9 cellular contexts compared by ENCODE assay signal in genomic region chr1:110673805-110674336, GRCh38. TPM values are rescaled to one million over a fixed set of nuclear protein-coding genes. Genes with fewer than 3 reads are reported as not detected.
DNase-seq lines count a peak whose midpoint lies in the region; ATAC-seq, FAIRE-seq and TF ChIP-seq lines count a peak whose summit lies in the region.
"Had no signal": no experiment of that assay in that cellular context is flagged by ENCODE, and none has a peak within 500 bp of the region (broad histone marks: within the 10 kb centered on the region; RNA-seq: fewer than 3 reads in every experiment).

No MANE protein-coding gene starts in this region.

- CTCF ChIA-PET in A549 (lab: Yijun Ruan, JAX): interaction anchor here (0.7 to 1.6 kb wide), 3 partner anchors 55 to 106 kb away, joined by 3 to 4 read pairs (median 3); no protein-coding TSS in a partner anchor

- H3K27ac Mint-ChIP-seq in brain (peak overlapping the region; percentile 46 to 97 (median 70)), natural killer cell (peak overlapping the region; percentile 88 to 98)

- 61% methylated on average over 31 of the region's 51 CpGs for WGBS in A549 (ENCODE audit: missing lambda C conversion rate)

- TF ChIP-seq RAD21 in A549 (conservative IDR thresholded peaks at IDR 0.05 in 1 of 2, IDR thresholded peaks at IDR 0.05 in 1 of 2): no peak

- H3K27me3 ChIP-seq in Peyer's patch (peaks cover 0 to 20% of the 10 kb centered on the region in 2 donors), brain microvascular endothelial cell (replicated peaks) (peaks cover 37% of the 10 kb centered on the region)

- in situ Hi-C loops in brain microvascular endothelial cell (cut with HindIII; ENCODE audit: low pct_ligation_motif_present, low sequenced_read_pairs): no loop called here

- FAIRE-seq in A549 (lab: Jason Lieb, UNC): no peak
- FAIRE-seq: bronchial epithelial cell had no signal

- H3K4me2 ChIP-seq in A549: peak overlapping the region; percentile 93

- peaks cover 6% of the 10 kb centered on the region for H3K36me3 Mint-ChIP-seq in brain
- H3K36me3 Mint-ChIP-seq in natural killer cell: no peaks in the 10 kb centered on the region

- H3K4me3 ChIP-seq in A549 (peak overlapping the region; percentile 42; the same call in 2 of the 3 replicates), Peyer's patch (peak overlapping the region; percentile 54 to 72 (median 65)), brain microvascular endothelial cell (ENCODE audit: low read depth, low read length) (no peak overlapping the region)

- intact Hi-C loops in natural killer cell (cut with micrococcal nuclease): loop anchor here (2.0 to 10.0 kb wide), 3 partner anchors 42 to 541 kb away; no protein-coding TSS in a partner anchor

- H3K27ac ChIP-seq in A549 (no peak overlapping the region), Peyer's patch (peak overlapping the region; percentile 67 to 91 (median 88)), brain microvascular endothelial cell (no peak overlapping the region)

- ATAC-seq in A549 (no peak), natural killer cell (no peak), HG02571 (IDR thresholded peaks at IDR 0.05; ENCODE audit: unreplicated experiment) (no peak)

- no peak for TF ChIP-seq POLR2A in A549 (IDR thresholded peaks at IDR 0.05; ENCODE audit: low read length)
- TF ChIP-seq POLR2A in Peyer's patch (IDR thresholded peaks at IDR 0.05): no peak

- peak overlapping the region; percentile 78 to 88 (median 83) for H3K4me3 Mint-ChIP-seq in brain
- H3K4me3 Mint-ChIP-seq in natural killer cell: peak overlapping the region; percentile 98

- H3K9me3 ChIP-seq in A549 (no peaks in the 10 kb centered on the region), Peyer's patch (no peaks in the 10 kb centered on the region)

- H3K36me3 ChIP-seq in Peyer's patch: no peaks in the 10 kb centered on the region
- no peaks in the 10 kb centered on the region for H3K36me3 ChIP-seq in brain microvascular endothelial cell (replicated peaks)

- no peak for TF ChIP-seq EP300 in A549 (IDR thresholded peaks at IDR 0.05)

- POLR2A ChIA-PET in A549 (lab: Yijun Ruan, JAX): no interaction called here

- no peak for DNase-seq in A549 (ENCODE audit: low read depth in 1 of 2, low spot score in 1 of 2)
- peak in 2 of 3 donors; percentile 48 to 50 for DNase-seq in Peyer's patch
- no peak for DNase-seq in natural killer cell
- no peak for DNase-seq in NCI-H146 (lab: John Stamatoyannopoulos, UW)
- no peak for DNase-seq in brain microvascular endothelial cell
- no peak for DNase-seq in cortex of kidney (lab: John Stamatoyannopoulos, UW)

- H3K27me3 Mint-ChIP-seq in brain: peaks cover 25% of the 10 kb centered on the region
- H3K27me3 Mint-ChIP-seq in natural killer cell (ENCODE audit: low read depth in 2 of 2): no peaks in the 10 kb centered on the region

- peaks cover 72% of the 10 kb centered on the region for H3K4me1 Mint-ChIP-seq in brain
- peaks cover 42 to 46% of the 10 kb centered on the region in 2 donors for H3K4me1 Mint-ChIP-seq in natural killer cell

- TF ChIP-seq CTCF in A549 (IDR thresholded peaks at IDR 0.05): no peak
- no peak for TF ChIP-seq CTCF in Peyer's patch (IDR thresholded peaks at IDR 0.05)
- TF ChIP-seq CTCF in brain (conservative IDR thresholded peaks at IDR 0.05): no peak
- TF ChIP-seq CTCF in natural killer cell (IDR thresholded peaks at IDR 0.05): no peak
- no peak for TF ChIP-seq CTCF in brain microvascular endothelial cell (IDR thresholded peaks at IDR 0.05; ENCODE audit: low read depth, low read length, missing control alignments)

- H3K9me3 Mint-ChIP-seq in brain (peaks cover 10 to 19% (median 16%) of the 10 kb centered on the region in 5 experiments), natural killer cell (no peaks in the 10 kb centered on the region)

- no peaks in the 10 kb centered on the region for H3K4me1 ChIP-seq in A549
- peaks cover 0 to 15% (median 0%) of the 10 kb centered on the region in 4 donors for H3K4me1 ChIP-seq in Peyer's patch

TF ChIP-seq in A549, 52 proteins besides CTCF, POLR2A, EP300 and RAD21:
- TF ChIP-seq MYC (IDR thresholded peaks at IDR 0.05; ENCODE audit: borderline replicate concordance, low read length): no peak
- TF ChIP-seq ZC3H11A (IDR thresholded peaks at IDR 0.05): no peak
- TF ChIP-seq JUNB (IDR thresholded peaks at IDR 0.05): no peak
- TF ChIP-seq MAFK (IDR thresholded peaks at IDR 0.05; ENCODE audit: partially characterized antibody): no peak
- TF ChIP-seq JUN (IDR thresholded peaks at IDR 0.05): no peak
- TF ChIP-seq PHF8 (IDR thresholded peaks at IDR 0.05; ENCODE audit: borderline replicate concordance, low read depth): no peak
- TF ChIP-seq ZSCAN20 (CRISPR knock-in tag; IDR thresholded peaks at IDR 0.05): no peak
- no peak for TF ChIP-seq ATOH8 (CRISPR knock-in tag; IDR thresholded peaks at IDR 0.05; ENCODE audit: low read depth)
- no peak for TF ChIP-seq CHD4 (IDR thresholded peaks at IDR 0.05; ENCODE audit: borderline replicate concordance)
- TF ChIP-seq PBX3 (IDR thresholded peaks at IDR 0.05): no peak
- TF ChIP-seq NFE2L2 (conservative IDR thresholded peaks at IDR 0.05; ENCODE audit: low read length): no peak
- no peak for TF ChIP-seq MAZ (IDR thresholded peaks at IDR 0.05; ENCODE audit: borderline replicate concordance, low read depth, low read length)
- TF ChIP-seq FOXS1 (CRISPR knock-in tag; IDR thresholded peaks at IDR 0.05): no peak
- TF ChIP-seq RNF2 (IDR thresholded peaks at IDR 0.05; ENCODE audit: borderline replicate concordance, low read depth): no peak
- no peak for TF ChIP-seq SMC3 (IDR thresholded peaks at IDR 0.05)
- no peak for TF ChIP-seq KDM1A (IDR thresholded peaks at IDR 0.05; ENCODE audit: low read depth)
- no peak for TF ChIP-seq GATA3 (IDR thresholded peaks at IDR 0.05; ENCODE audit: borderline replicate concordance)

RNA-seq across cellular contexts. Expression of gene KCNA3, which starts 0.9 kb away (rescaled TPM):
- polyA plus RNA-seq in A549 (2011; rRNA removed): not detected in 2 replicates
- not detected in 2 replicates for polyA plus RNA-seq in A549 (2012; cell fraction: cytosol; rRNA removed)
- not detected in 2 replicates for polyA plus RNA-seq in A549 (2012; cell fraction: nucleus; rRNA removed)
- polyA plus RNA-seq in A549 (2017; fragmentation: RNase III; extraction: RNeasy Plus Mini Kit Qiagen cat#74134 plus additional on column Dnase treatment): not detected in 3 replicates
- polyA minus RNA-seq in A549 (2011; rRNA and poly(A)+ RNA removed): not detected in 2 replicates
- total RNA-seq in Peyer's patch: 10 to 100 TPM in 1 of 4 donors, 1 to 10 TPM in 3; 2.2 to 21.5 (median 2.9) TPM
- polyA plus RNA-seq in brain (ENCODE audit: insufficient read depth, low read depth, low replicate concordance): 4.5 TPM
- total RNA-seq in natural killer cell: 10 to 100 TPM; 19.7 to 36.2 (median 30.3) TPM
- total RNA-seq: bronchial epithelial cell had no signal

Comparison
In these comparisons a context has a peak if more than half of its experiments do, and no peak if none do; other contexts are left out.
1. DNase-seq: peak in Peyer's patch (2 of 3); none in A549 (0 of 2), natural killer cell (single experiment), NCI-H146 (single experiment), brain microvascular endothelial cell (single experiment) and cortex of kidney (single experiment).
2. H3K27ac ChIP-seq: peak in Peyer's patch (4 of 4); none in A549 (0 of 2) and brain microvascular endothelial cell (single experiment).